ENCODE assay signal across 8 cellular contexts in the genomic region with DNA sequence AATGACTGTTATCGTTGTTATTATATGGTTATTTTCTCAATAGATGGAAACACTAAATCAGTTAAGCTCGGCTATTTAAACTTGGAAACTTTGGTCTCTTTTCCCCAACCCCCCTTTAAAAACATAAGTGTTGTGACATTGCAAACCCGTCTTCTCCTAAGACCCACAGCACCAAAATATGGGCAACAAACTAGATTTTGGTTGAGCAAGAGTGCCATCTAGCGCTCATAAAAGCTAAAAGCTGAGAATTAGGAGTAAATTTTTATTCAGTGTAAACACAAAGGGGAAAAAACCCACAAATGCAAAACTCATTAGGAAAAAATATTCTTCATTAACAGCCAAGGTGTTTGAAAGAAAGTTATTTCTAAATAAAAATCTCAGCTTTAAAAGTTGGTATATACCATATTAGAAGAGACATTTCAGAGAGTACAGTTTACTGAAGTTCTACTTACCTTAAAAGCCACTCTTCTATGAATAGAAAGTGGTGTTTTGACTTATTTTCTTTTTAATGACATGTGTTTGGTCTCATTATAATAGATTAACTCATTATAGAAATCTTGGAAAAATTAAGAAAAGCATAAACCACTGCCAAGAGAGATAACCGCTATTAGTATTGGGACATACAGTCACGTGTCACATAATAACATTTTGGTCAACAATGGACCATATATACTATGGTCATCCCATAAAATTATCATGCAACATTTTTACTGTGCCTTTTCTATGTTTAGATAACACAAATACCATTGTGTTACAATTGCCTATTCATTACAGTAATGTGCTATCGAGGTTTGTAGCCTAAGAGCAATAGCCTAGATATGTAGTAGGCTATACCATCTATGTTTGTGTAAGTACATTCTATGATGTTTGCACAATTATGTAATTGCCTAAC. TPM values are rescaled to one million over a fixed set of nuclear protein-coding genes. Genes with fewer than 3 reads are reported as not detected.
DNase-seq lines count a peak whose midpoint lies in the region; ATAC-seq and TF ChIP-seq lines count a peak whose summit lies in the region.

No MANE protein-coding gene starts in this region.

- no peaks in the 10 kb centered on the region for H3F3A ChIP-seq in smooth muscle cell (ENCODE audit: low read depth)

- H2AFZ ChIP-seq in hepatocyte (no peak overlapping the region), smooth muscle cell (ENCODE audit: low read depth) (no peak overlapping the region)

- TF ChIP-seq CTCF in ascending aorta (IDR thresholded peaks at IDR 0.05): peak; percentile 45 to 68 (median 63)
- peak; percentile 78 for TF ChIP-seq CTCF in hepatocyte (IDR thresholded peaks at IDR 0.05; ENCODE audit: poor library complexity)
- TF ChIP-seq CTCF in smooth muscle cell (IDR thresholded peaks at IDR 0.05; ENCODE audit: borderline replicate concordance, insufficient read depth, poor library complexity, severe bottlenecking): peak; percentile 69

- intact Hi-C loops in ascending aorta (cut with DNase I): loop anchor here (1.0 to 10.0 kb wide), 7 partner anchors 65 to 999 kb away; a partner anchor contains a TSS

- H3K4me3 ChIP-seq in ascending aorta (no peak overlapping the region), hepatocyte (no peak overlapping the region), smooth muscle cell (no peak overlapping the region)

- H4K20me1 ChIP-seq in hepatocyte (ENCODE audit: insufficient read depth, poor library complexity, severe bottlenecking) (no peaks in the 10 kb centered on the region), smooth muscle cell (ENCODE audit: low read depth) (no peaks in the 10 kb centered on the region)

- H3K9me2 ChIP-seq in hepatocyte (replicated peaks; ENCODE audit: insufficient read depth): no peaks in the 10 kb centered on the region

- H3K36me3 ChIP-seq in ascending aorta (no peaks in the 10 kb centered on the region), hepatocyte (replicated peaks; ENCODE audit: insufficient read depth, low read depth) (no peaks in the 10 kb centered on the region), smooth muscle cell (ENCODE audit: low read depth) (no peaks in the 10 kb centered on the region)

- H3K4me1 ChIP-seq in ascending aorta: peaks cover 0 to 3% of the 10 kb centered on the region in 2 donors
- H3K4me1 ChIP-seq in hepatocyte (ENCODE audit: insufficient read depth): peaks cover 23% of the 10 kb centered on the region
- no peaks in the 10 kb centered on the region for H3K4me1 ChIP-seq in smooth muscle cell (ENCODE audit: low read depth)

- DNase-seq in EH (ENCODE audit: low read depth): peak; percentile 74
- DNase-seq in LoVo (ENCODE audit: low spot score): peak; percentile 65
- peak; percentile 68 for DNase-seq in RPMI7951 (ENCODE audit: low read depth)
- DNase-seq in ascending aorta (ENCODE audit: low spot score in 2 of 2): no peak
- DNase-seq in hepatocyte (ENCODE audit: low spot score): peak; percentile 77
- no peak for DNase-seq in smooth muscle cell (lab: John Stamatoyannopoulos, UW; ENCODE audit: unreplicated experiment)

- H3K27ac ChIP-seq in ascending aorta: no peak overlapping the region
- no peak overlapping the region for H3K27ac ChIP-seq in hepatocyte
- H3K27ac ChIP-seq in smooth muscle cell (ENCODE audit: low read depth): no peak overlapping the region

- no peak overlapping the region for H3K9ac ChIP-seq in smooth muscle cell (ENCODE audit: low read depth)

- no peaks in the 10 kb centered on the region for H3K9me3 ChIP-seq in ascending aorta
- no peaks in the 10 kb centered on the region for H3K9me3 ChIP-seq in hepatocyte (ENCODE audit: low read depth)
- no peaks in the 10 kb centered on the region for H3K9me3 ChIP-seq in smooth muscle cell (replicated peaks; ENCODE audit: low read depth)

- no peaks in the 10 kb centered on the region for H3K27me3 ChIP-seq in ascending aorta
- no peaks in the 10 kb centered on the region for H3K27me3 ChIP-seq in hepatocyte
- H3K27me3 ChIP-seq in smooth muscle cell (ENCODE audit: low read depth): no peaks in the 10 kb centered on the region

- ATAC-seq in HG02642 (IDR thresholded peaks at IDR 0.05; ENCODE audit: poor library complexity, unreplicated experiment) (no peak), HG03342 (IDR thresholded peaks at IDR 0.05; ENCODE audit: unreplicated experiment) (no peak)

- H3K4me2 ChIP-seq in hepatocyte (no peak overlapping the region), smooth muscle cell (peak overlapping the region; percentile 62)

- WGBS in hepatocyte (ENCODE audit: low lambda C conversion rate, missing lambda C conversion rate): 48% methylated on average over 7 of the region's 7 CpGs
- WGBS in smooth muscle cell (ENCODE audit: low lambda C conversion rate): 44% methylated on average over 7 of the region's 7 CpGs

- H3K79me2 ChIP-seq in hepatocyte: peaks cover 23% of the 10 kb centered on the region
- H3K79me2 ChIP-seq in smooth muscle cell (ENCODE audit: low read depth): peaks cover 3% of the 10 kb centered on the region

RNA-seq across cellular contexts. Expression of a gene that starts 21.1 kb away (rescaled TPM):
- total RNA-seq in RPMI7951 (2014; rRNA removed; shearing (Covaris generic)): 9.1 and 9.9 TPM in 2 replicates
- 49.0 TPM for total RNA-seq in ascending aorta
- total RNA-seq in hepatocyte: 51.7 and 59.1 TPM in 2 replicates
- 29.1 and 30.7 TPM in 2 replicates for polyA plus RNA-seq in hepatocyte
- total RNA-seq in smooth muscle cell: 38.7 and 50.9 TPM in 2 replicates
- polyA plus RNA-seq in smooth muscle cell: 23.6 and 24.1 TPM in 2 replicates

RNA-seq across cellular contexts. Expression of a gene that starts 21.7 kb away (rescaled TPM):
- total RNA-seq in RPMI7951 (2014; rRNA removed; shearing (Covaris generic)): 43.8 and 77.3 TPM in 2 replicates
- 1.1 TPM for total RNA-seq in ascending aorta
- total RNA-seq in hepatocyte: 14.7 and 18.7 TPM in 2 replicates
- 11.9 and 13.8 TPM in 2 replicates for polyA plus RNA-seq in hepatocyte
- total RNA-seq in smooth muscle cell: 35.7 and 36.8 TPM in 2 replicates
- 24.0 and 24.7 TPM in 2 replicates for polyA plus RNA-seq in smooth muscle cell

Comparison
In these comparisons a context has a peak if more than half of its experiments do, and no peak if none do; other contexts are left out.
1. DNase-seq: peak in EH (single experiment), LoVo (single experiment), RPMI7951 (single experiment) and hepatocyte (single experiment); none in ascending aorta (0 of 2) and smooth muscle cell (single experiment).
2. Peak in every context shown above with its lines, with median percentiles within 50 percentile points of each other: CTCF ChIP-seq.